ENCODE assay signal across 2 cellular contexts in genomic region chr7:44982535-44982923, GRCh38.
A peak's percentile ranks its signal among the peaks of the same experiment; 100 is the strongest.
TF ChIP-seq lines count a peak whose summit lies in the region.

No MANE protein-coding gene starts in this region.

TF ChIP-seq in PFSK-1, 5 proteins besides CTCF, POLR2A, EP300 and RAD21:
- no peak for TF ChIP-seq TAF1 (IDR thresholded peaks at IDR 0.05; ENCODE audit: borderline replicate concordance, insufficient read depth, low read length)
- TF ChIP-seq POLR2AphosphoS5 (IDR thresholded peaks at IDR 0.05; ENCODE audit: low read depth, low read length) = peak; percentile 46; the same call in 1 of the 2 replicates
- no peak for TF ChIP-seq SIN3A (IDR thresholded peaks at IDR 0.05; ENCODE audit: borderline replicate concordance, insufficient read depth, low read length)

TF ChIP-seq in K562, 482 proteins besides CTCF, POLR2A, EP300 and RAD21 (continues in another document):
- TF ChIP-seq ETS2 (tag; IDR thresholded peaks at IDR 0.05; ENCODE audit: borderline replicate concordance, poor library complexity, severe bottlenecking) (no peak), STAT5B (CRISPR knock-in tag; IDR thresholded peaks at IDR 0.05) (no peak), ZNF551 (CRISPR knock-in tag; IDR thresholded peaks at IDR 0.05) (no peak), MITF (IDR thresholded peaks at IDR 0.05) (no peak), TEAD4 (IDR thresholded peaks at IDR 0.05; ENCODE audit: low read length) (peak; percentile 30; the same call in 1 of the 2 replicates), TEAD4 (CRISPR knock-in tag; IDR thresholded peaks at IDR 0.05; ENCODE audit: borderline replicate concordance) (no peak), OTX1 (CRISPR knock-in tag; IDR thresholded peaks at IDR 0.05) (no peak), ZBTB12 (CRISPR knock-in tag; IDR thresholded peaks at IDR 0.05) (no peak), NR0B1 (IDR thresholded peaks at IDR 0.05; ENCODE audit: partially characterized antibody) (no peak), RUNX1 (IDR thresholded peaks at IDR 0.05; ENCODE audit: low read depth) (no peak), DLX4 (CRISPR knock-in tag; IDR thresholded peaks at IDR 0.05) (no peak), RB1 (IDR thresholded peaks at IDR 0.05; ENCODE audit: low read depth) (no peak), CSDE1 (IDR thresholded peaks at IDR 0.05) (no peak), SMARCA4 (IDR thresholded peaks at IDR 0.05) (no peak), ZC3H4 (CRISPR knock-in tag; IDR thresholded peaks at IDR 0.05; ENCODE audit: borderline replicate concordance) (no peak), ZNF146 (CRISPR knock-in tag; IDR thresholded peaks at IDR 0.05; ENCODE audit: unreplicated experiment) (no peak), ETV5 (CRISPR knock-in tag; IDR thresholded peaks at IDR 0.05; ENCODE audit: low read depth) (no peak), ARID1B (IDR thresholded peaks at IDR 0.05) (no peak), MLX (CRISPR knock-in tag; conservative IDR thresholded peaks at IDR 0.05) (no peak), BRD9 (IDR thresholded peaks at IDR 0.05; ENCODE audit: low read depth, partially characterized antibody) (no peak), ZBTB11 (CRISPR knock-in tag; IDR thresholded peaks at IDR 0.05) (no peak), SRSF9 (IDR thresholded peaks at IDR 0.05; ENCODE audit: borderline replicate concordance, low read depth, low read length) (no peak), MYNN (IDR thresholded peaks at IDR 0.05) (0 out of 2 replicates have a peak, but pooled peaks have one; percentile 40), MYNN (CRISPR knock-in tag; IDR thresholded peaks at IDR 0.05) (no peak), MGA (IDR thresholded peaks at IDR 0.05) (no peak), POLR2AphosphoS2 (IDR thresholded peaks at IDR 0.05; ENCODE audit: low read length) (peak; percentile 75), SUPT5H (IDR thresholded peaks at IDR 0.05) (peak; percentile 67; the same call in 1 of the 2 replicates), BRF2 (IDR thresholded peaks at IDR 0.05; ENCODE audit: borderline replicate concordance, insufficient read depth, insufficient read length) (no peak), COPS2 (conservative IDR thresholded peaks at IDR 0.05) (no peak), ZNF277 (CRISPR knock-in tag; IDR thresholded peaks at IDR 0.05; ENCODE audit: borderline replicate concordance) (no peak), ZBTB34 (CRISPR knock-in tag; IDR thresholded peaks at IDR 0.05) (no peak)
